Comparison of ENCODE assay signal across 16 cellular contexts in the genomic region with DNA sequence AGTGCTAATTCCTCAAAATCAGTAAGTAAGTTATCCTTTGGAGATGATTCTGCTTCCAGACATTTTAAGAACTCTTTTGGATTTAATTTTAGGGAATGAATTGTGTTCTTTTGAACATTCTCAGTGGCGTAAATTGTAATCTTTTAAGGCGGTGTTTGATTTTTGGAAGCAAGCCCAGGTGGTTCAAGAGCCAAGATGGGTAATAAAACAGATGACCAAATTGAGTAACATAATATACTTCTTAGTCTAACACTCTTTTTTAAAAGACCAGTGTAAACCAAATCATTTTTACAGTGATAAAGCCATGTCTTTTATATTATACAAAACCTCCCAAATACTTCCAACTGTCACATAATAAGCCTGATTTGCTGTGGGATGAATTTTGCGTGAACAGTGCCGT.
A peak's percentile ranks its signal among the peaks of the same experiment; 100 is the strongest.
DNase-seq lines count a peak whose midpoint lies in the region; ATAC-seq and TF ChIP-seq lines count a peak whose summit lies in the region.
"Had no signal": no experiment of that assay in that cellular context is flagged by ENCODE, and none has a peak within 500 bp of the region (broad histone marks: within the 10 kb centered on the region; RNA-seq: fewer than 3 reads in every experiment).

No MANE protein-coding gene starts in this region.

- H3K4me3 Mint-ChIP-seq in CD14-positive monocyte, result no peak overlapping the region
- H3K4me3 Mint-ChIP-seq: activated CD8-positive, alpha-beta T cell treated with anti-CD3 and anti-CD28 coated beads, Interleukin-2, amount 10 ng/mL, durations not matched to agents 7 days and 5 days; CD8-positive, alpha-beta T cell; natural killer cell had no signal

- H3K18ac ChIP-seq in mesendoderm (ENCODE audit: low read length), result no peak overlapping the region

- H3K9ac ChIP-seq in GM23248, result no peak overlapping the region
- H3K9ac ChIP-seq in mesendoderm (ENCODE audit: low read length), result no peak overlapping the region

- H3K36me3 Mint-ChIP-seq in CD14-positive monocyte, result no peaks in the 10 kb centered on the region
- H3K36me3 Mint-ChIP-seq: CD8-positive, alpha-beta T cell; natural killer cell had no signal

- H3K4ac ChIP-seq in mesendoderm (ENCODE audit: low read depth, low read length), result no peak overlapping the region

- H3K27me3 ChIP-seq in GM23248 (replicated peaks; ENCODE audit: insufficient read depth) (no peaks in the 10 kb centered on the region), mesendoderm (ENCODE audit: insufficient read depth, low read length, poor library complexity) (no peaks in the 10 kb centered on the region), dorsolateral prefrontal cortex (no peaks in the 10 kb centered on the region)
- H3K27me3 ChIP-seq: body of pancreas had no signal

- in situ Hi-C loops in GM23248 (cut with MboI), result no loop called here

- peaks cover 0 to 9% (median 1%) of the 10 kb centered on the region in 7 donors for H3K9me3 Mint-ChIP-seq in CD14-positive monocyte

- no peak overlapping the region for H4K8ac ChIP-seq in mesendoderm (ENCODE audit: low read depth, low read length)

- no peak overlapping the region for H2BK5ac ChIP-seq in mesendoderm (ENCODE audit: low read length)

- no peak for ATAC-seq in HG02798 (IDR thresholded peaks at IDR 0.05; ENCODE audit: poor library complexity, unreplicated experiment)
- ATAC-seq: activated CD8-positive, alpha-beta T cell treated with anti-CD3 and anti-CD28 coated beads, Interleukin-2, amount 10 ng/mL, durations not matched to agents 7 days and 5 days; body of pancreas; CD8-positive, alpha-beta T cell; natural killer cell; right cardiac atrium had no signal

- H2AFZ ChIP-seq in GM23248, result peak overlapping the region; percentile 1; the same call in 1 of the 2 replicates

- no peaks in the 10 kb centered on the region for H3K79me1 ChIP-seq in mesendoderm (ENCODE audit: low read length)

- H3K4me1 Mint-ChIP-seq in CD14-positive monocyte, result no peaks in the 10 kb centered on the region
- H3K4me1 Mint-ChIP-seq: natural killer cell had no signal

- peaks cover 18% of the 10 kb centered on the region for H3K4me1 ChIP-seq in GM23248 (ENCODE audit: insufficient read depth)
- H3K4me1 ChIP-seq in mesendoderm (ENCODE audit: control insufficient read depth, low read depth, low read length), result no peaks in the 10 kb centered on the region
- H3K4me1 ChIP-seq: body of pancreas had no signal

- intact Hi-C loops in CD14-positive monocyte (cut with micrococcal nuclease) (no loop called here), dorsolateral prefrontal cortex (cut with DNase I) (no loop called here)

- no peaks in the 10 kb centered on the region for H3K36me3 ChIP-seq in GM23248 (ENCODE audit: low read depth)
- no peaks in the 10 kb centered on the region for H3K36me3 ChIP-seq in mesendoderm (ENCODE audit: control insufficient read depth, insufficient read depth, low read length)

- H3F3A ChIP-seq in GM23248 (ENCODE audit: insufficient read depth), result peaks cover 24% of the 10 kb centered on the region

- no peaks in the 10 kb centered on the region for H3K9me3 ChIP-seq in GM23248 (ENCODE audit: low read depth)
- H3K9me3 ChIP-seq: body of pancreas had no signal

- H3K27ac Mint-ChIP-seq in CD14-positive monocyte, result no peak overlapping the region
- H3K27ac Mint-ChIP-seq: activated CD8-positive, alpha-beta T cell treated with anti-CD3 and anti-CD28 coated beads, Interleukin-2, amount 10 ng/mL, durations not matched to agents 7 days and 5 days; CD8-positive, alpha-beta T cell; natural killer cell had no signal

- no peak overlapping the region for H3K23ac ChIP-seq in mesendoderm (ENCODE audit: low read length)

- 4 to 6% methylated on average over 4 of the region's 4 CpGs for WGBS in GM23248 (ENCODE audit: low coverage in 1 of 2, low lambda C conversion rate in 2 of 2, missing lambda C conversion rate in 2 of 2), 2 experiments
- WGBS in mesendoderm (ENCODE audit: extremely low coverage, insufficient coverage, low lambda C conversion rate), result no CpG with 5 or more reads among the region's 4 CpGs

- H3K27ac ChIP-seq in GM23248 (peak overlapping the region; percentile 54), mesendoderm (ENCODE audit: low read depth, low read length) (no peak overlapping the region), dorsolateral prefrontal cortex (no peak overlapping the region)
- H3K27ac ChIP-seq: body of pancreas, HL-60 had no signal

- H3K79me2 ChIP-seq in GM23248 (ENCODE audit: insufficient read depth), result no peaks in the 10 kb centered on the region
- no peaks in the 10 kb centered on the region for H3K79me2 ChIP-seq in mesendoderm (ENCODE audit: control insufficient read depth, insufficient read depth, low read length)

- H3K4me2 ChIP-seq in GM23248 (ENCODE audit: unreplicated experiment) (peak overlapping the region; percentile 49), mesendoderm (ENCODE audit: low read length) (no peak overlapping the region)

- H3K4me3 ChIP-seq in GM23248 (peak overlapping the region; percentile 21), fibroblast of pulmonary artery (replicated peaks; ENCODE audit: low read depth, low read length) (no peak overlapping the region), skeletal muscle cell (ENCODE audit: low read depth, low read length) (no peak overlapping the region), mesendoderm (ENCODE audit: low read length) (no peak overlapping the region), dorsolateral prefrontal cortex (no peak overlapping the region)
- H3K4me3 ChIP-seq: body of pancreas had no signal

- H2BK15ac ChIP-seq in mesendoderm (replicated peaks; ENCODE audit: low read depth), result no peak overlapping the region

- no peaks in the 10 kb centered on the region for H3K9me2 ChIP-seq in GM23248 (ENCODE audit: insufficient read depth)

- no peaks in the 10 kb centered on the region for H3K27me3 Mint-ChIP-seq in CD14-positive monocyte (ENCODE audit: low read depth in 3 of 3)

- no peak overlapping the region for H2BK120ac ChIP-seq in mesendoderm (ENCODE audit: low read depth, low read length)

- H3K56ac ChIP-seq in mesendoderm (ENCODE audit: low read length), result no peak overlapping the region

- H2AK5ac ChIP-seq in mesendoderm (ENCODE audit: low read length), result no peak overlapping the region

- H4K5ac ChIP-seq in mesendoderm (ENCODE audit: low read length), result no peak overlapping the region

- H4K20me1 ChIP-seq in GM23248 (ENCODE audit: insufficient read depth), result 0 out of 2 replicates have a peak, but pooled peaks cover 2% of the 10 kb centered on the region

- peak; percentile 65 for DNase-seq in GM23248
- peak; percentile 8 for DNase-seq in NCI-H2196 treated with DMSO at 0.1 percent for 48 hours (lab: John Stamatoyannopoulos, UW; ENCODE audit: unreplicated experiment)
- peak; percentile 75 for DNase-seq in fibroblast of pulmonary artery (ENCODE audit: low read depth)
- DNase-seq in skeletal muscle cell (ENCODE audit: low read depth), result peak; percentile 57
- DNase-seq in CD14-positive monocyte (ENCODE audit: low spot score), result no peak
- no peak for DNase-seq in mesendoderm
- DNase-seq in dorsolateral prefrontal cortex, result no peak
- DNase-seq: activated CD8-positive, alpha-beta T cell treated with anti-CD3 and anti-CD28 coated beads, Interleukin-2, amount 10 ng/mL, durations not matched to agents 7 days and 5 days; body of pancreas; CD8-positive, alpha-beta T cell; effector memory CD4-positive, alpha-beta T cell; natural killer cell; stimulated activated naive CD4-positive, alpha-beta T cell treated with Interleukin-2 at 50 U/mL for 16 hours had no signal

- TF ChIP-seq CTCF in fibroblast of pulmonary artery (IDR thresholded peaks at IDR 0.05; ENCODE audit: low read length, missing control alignments) (no peak), CD14-positive monocyte (IDR thresholded peaks at IDR 0.05) (no peak), dorsolateral prefrontal cortex (IDR thresholded peaks at IDR 0.05 in 54 of 56, conservative IDR thresholded peaks at IDR 0.05 in 2 of 56; ENCODE audit: low read depth in 1 of 56, partially characterized antibody in 56 of 56) (no peak)

Comparison
In these comparisons a context has a peak if more than half of its experiments do, and no peak if none do; other contexts are left out.
1. DNase-seq: peak in GM23248 (single experiment), NCI-H2196 treated with DMSO at 0.1 percent for 48 hours (single experiment), fibroblast of pulmonary artery (single experiment) and skeletal muscle cell (single experiment); none in CD14-positive monocyte (single experiment), mesendoderm (single experiment) and dorsolateral prefrontal cortex (0 of 10).